In the genomic region with DNA sequence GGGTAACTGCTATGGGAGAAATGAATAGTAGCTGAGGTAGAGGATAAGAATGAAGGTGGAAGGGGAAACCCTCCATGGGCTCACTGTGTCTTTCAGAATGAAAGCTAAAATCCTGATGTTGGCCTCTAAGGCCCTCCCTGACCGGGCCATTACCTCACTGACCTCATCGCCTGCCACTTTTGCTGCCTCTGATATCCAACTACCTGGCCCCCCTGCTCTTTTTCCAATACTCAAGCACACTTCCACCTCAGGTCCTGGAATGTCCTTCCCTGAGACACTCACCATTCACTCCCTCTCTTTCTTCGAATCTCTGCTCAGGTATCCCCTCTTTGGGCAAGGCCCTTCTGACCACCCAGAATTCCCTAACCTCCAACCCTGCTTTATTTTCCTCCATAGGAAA, we compare ENCODE assay signal across 17 cellular contexts. TPM values are rescaled to one million over a fixed set of nuclear protein-coding genes. Genes with fewer than 3 reads are reported as not detected.
DNase-seq lines count a peak whose midpoint lies in the region; ATAC-seq and FAIRE-seq lines count a peak whose summit lies in the region.
"Had no signal": no experiment of that assay in that cellular context is flagged by ENCODE, and none has a peak within 500 bp of the region (broad histone marks: within the 10 kb centered on the region; RNA-seq: fewer than 3 reads in every experiment).

No MANE protein-coding gene starts in this region.

- peak overlapping the region; percentile 32 for H2BK12ac ChIP-seq in trophoblast cell (ENCODE audit: low read length)

- peak overlapping the region; percentile 100 for H3K27ac Mint-ChIP-seq in activated CD4-positive, alpha-beta T cell treated with anti-CD3 and anti-CD28 coated beads, Interleukin-2, amount 10 ng/mL, durations not matched to agents 24 days and 14 days
- peak overlapping the region; percentile 67 to 89 (median 80) for H3K27ac Mint-ChIP-seq in IgD-negative memory B cell
- H3K27ac Mint-ChIP-seq in activated naive CD8-positive, alpha-beta T cell treated with anti-CD3 and anti-CD28 coated beads for 36 hours = peak overlapping the region; percentile 98

- no peak for FAIRE-seq in small intestine (lab: Jason Lieb, UNC)
- FAIRE-seq: keratinocyte, RCC 7860 had no signal

- H3K23ac ChIP-seq in trophoblast cell (ENCODE audit: low read length) = no peak overlapping the region

- peaks cover 37% of the 10 kb centered on the region for H3K36me3 Mint-ChIP-seq in activated CD4-positive, alpha-beta T cell treated with anti-CD3 and anti-CD28 coated beads, Interleukin-2, amount 10 ng/mL, durations not matched to agents 24 days and 14 days (ENCODE audit: low read depth)
- H3K36me3 Mint-ChIP-seq in IgD-negative memory B cell = peaks cover 3% of the 10 kb centered on the region
- H3K36me3 Mint-ChIP-seq in activated naive CD8-positive, alpha-beta T cell treated with anti-CD3 and anti-CD28 coated beads for 36 hours = peaks cover 30% of the 10 kb centered on the region

- H3K4ac ChIP-seq in trophoblast cell (ENCODE audit: low read depth, low read length) = no peak overlapping the region

- H4K91ac ChIP-seq in trophoblast cell (ENCODE audit: low read depth, low read length) = peak overlapping the region; percentile 74

- peak; percentile 56 for DNase-seq in activated CD4-positive, alpha-beta T cell treated with anti-CD3 and anti-CD28 coated beads, Interleukin-2, amount 10 ng/mL, durations not matched to agents 24 days and 14 days
- no peak for DNase-seq in activated CD4-positive, alpha-beta T cell treated with anti-CD3 and anti-CD28 coated beads, Interleukin-2, amount 50 U/mL, for 4 hours
- no peak for DNase-seq in activated naive CD8-positive, alpha-beta T cell treated with anti-CD3 and anti-CD28 coated beads for 36 hours
- DNase-seq in trophoblast cell (peak; percentile 38 to 58), GM19238 (ENCODE audit: insufficient read length, low spot score) (no peak), small intestine (no peak)
- DNase-seq: COR-L47; head of caudate nucleus; NCI-H2107; stimulated activated CD4-positive, alpha-beta T cell treated with anti-CD3 and anti-CD28 coated beads, Interleukin-4, amount 100 ng/mL, for 24 hours; upper lobe of left lung had no signal

- WGBS in trophoblast cell (ENCODE audit: extremely low coverage, insufficient coverage, insufficient read length) = no CpG with 5 or more reads among the region's 3 CpGs
- WGBS in small intestine, 3 donors = 78 to 92% (median 83%) methylated on average over 3 of the region's 3 CpGs

- no peak overlapping the region for H2AFZ ChIP-seq in trophoblast cell (ENCODE audit: insufficient read depth, low read length, poor library complexity)

- peak overlapping the region; percentile 53 for H2AK5ac ChIP-seq in trophoblast cell (ENCODE audit: low read length)

- H2BK120ac ChIP-seq in trophoblast cell (ENCODE audit: insufficient read depth, low read length, poor library complexity) = peak overlapping the region; percentile 84

- no peak overlapping the region for H3K9ac ChIP-seq in trophoblast cell (ENCODE audit: low read length)

- H3K27ac ChIP-seq in trophoblast cell (ENCODE audit: low read depth, low read length) = peak overlapping the region; percentile 71
- H3K27ac ChIP-seq in small intestine (ENCODE audit: low read depth in 1 of 2, low read length in 1 of 2) = peak overlapping the region in 1 of 2 donors; percentile 24

- H3K27me3 ChIP-seq in trophoblast cell (ENCODE audit: insufficient read depth, low read length) (no peaks in the 10 kb centered on the region), small intestine (ENCODE audit: control insufficient read depth in 2 of 2, insufficient read depth in 2 of 2, low read length in 2 of 2) (no peaks in the 10 kb centered on the region)
- H3K27me3 ChIP-seq: upper lobe of left lung had no signal

- no peaks in the 10 kb centered on the region for H3K9me3 Mint-ChIP-seq in activated CD4-positive, alpha-beta T cell treated with anti-CD3 and anti-CD28 coated beads, Interleukin-2, amount 10 ng/mL, durations not matched to agents 24 days and 14 days
- H3K9me3 Mint-ChIP-seq in IgD-negative memory B cell = no peaks in the 10 kb centered on the region
- H3K9me3 Mint-ChIP-seq in activated naive CD8-positive, alpha-beta T cell treated with anti-CD3 and anti-CD28 coated beads for 36 hours = no peaks in the 10 kb centered on the region

- peaks cover 58% of the 10 kb centered on the region for H3K4me1 Mint-ChIP-seq in activated CD4-positive, alpha-beta T cell treated with anti-CD3 and anti-CD28 coated beads, Interleukin-2, amount 10 ng/mL, durations not matched to agents 24 days and 14 days
- peaks cover 50 to 59% (median 56%) of the 10 kb centered on the region in 3 donors for H3K4me1 Mint-ChIP-seq in IgD-negative memory B cell
- H3K4me1 Mint-ChIP-seq in activated naive CD8-positive, alpha-beta T cell treated with anti-CD3 and anti-CD28 coated beads for 36 hours = peaks cover 62% of the 10 kb centered on the region

- peak overlapping the region; percentile 100 for H3K4me3 Mint-ChIP-seq in activated CD4-positive, alpha-beta T cell treated with anti-CD3 and anti-CD28 coated beads, Interleukin-2, amount 10 ng/mL, durations not matched to agents 24 days and 14 days
- H3K4me3 Mint-ChIP-seq in IgD-negative memory B cell = peak overlapping the region in 3 of 4 donors; percentile 42 to 91 (median 77)
- no peak overlapping the region for H3K4me3 Mint-ChIP-seq in activated naive CD8-positive, alpha-beta T cell treated with anti-CD3 and anti-CD28 coated beads for 36 hours

- no peaks in the 10 kb centered on the region for H3K9me3 ChIP-seq in trophoblast cell (ENCODE audit: insufficient read depth, low read depth, low read length)
- no peaks in the 10 kb centered on the region for H3K9me3 ChIP-seq in small intestine (ENCODE audit: control insufficient read depth, low read depth)
- H3K9me3 ChIP-seq: HAP-1, upper lobe of left lung had no signal

- peak overlapping the region; percentile 83 for H2BK5ac ChIP-seq in trophoblast cell (ENCODE audit: low read depth, low read length, poor library complexity)

- peak overlapping the region; percentile 22 for H4K8ac ChIP-seq in trophoblast cell (ENCODE audit: low read depth, low read length)

- peak overlapping the region; percentile 20 for H3K14ac ChIP-seq in trophoblast cell (ENCODE audit: low read length)

- no peak overlapping the region for H3K18ac ChIP-seq in trophoblast cell (ENCODE audit: low read length)

- peaks cover 5% of the 10 kb centered on the region for H3K79me2 ChIP-seq in trophoblast cell (ENCODE audit: control insufficient read depth, insufficient read depth, low read length, poor library complexity)

- no peaks in the 10 kb centered on the region for H3K27me3 Mint-ChIP-seq in activated CD4-positive, alpha-beta T cell treated with anti-CD3 and anti-CD28 coated beads, Interleukin-2, amount 10 ng/mL, durations not matched to agents 24 days and 14 days
- H3K27me3 Mint-ChIP-seq in IgD-negative memory B cell = no peaks in the 10 kb centered on the region
- H3K27me3 Mint-ChIP-seq in activated naive CD8-positive, alpha-beta T cell treated with anti-CD3 and anti-CD28 coated beads for 36 hours = no peaks in the 10 kb centered on the region

- intact Hi-C loops in activated CD4-positive, alpha-beta T cell treated with anti-CD3 and anti-CD28 coated beads, Interleukin-2, amount 10 ng/mL, durations not matched to agents 24 days and 14 days (cut with micrococcal nuclease) = loop anchor here (5.0 kb wide), 2 partner anchors 34 to 399 kb away; no protein-coding TSS in a partner anchor

- no peak for ATAC-seq in HG02981 (IDR thresholded peaks at IDR 0.05; ENCODE audit: unreplicated experiment)

- H3K36me3 ChIP-seq in trophoblast cell (ENCODE audit: control insufficient read depth in 1 of 2, insufficient read depth in 2 of 2, low read length in 2 of 2) (no peaks in the 10 kb centered on the region), small intestine (ENCODE audit: control insufficient read depth in 2 of 2, insufficient read depth in 2 of 2, low read length in 2 of 2) (no peaks in the 10 kb centered on the region)
- H3K36me3 ChIP-seq: HAP-1, upper lobe of left lung had no signal

- H3K79me1 ChIP-seq in trophoblast cell (ENCODE audit: low read length) = peaks cover 14% of the 10 kb centered on the region

- no peak overlapping the region for H4K12ac ChIP-seq in trophoblast cell (ENCODE audit: low read depth, low read length)

- peaks cover 17 to 18% of the 10 kb centered on the region in 2 experiments for H3K4me1 ChIP-seq in trophoblast cell (ENCODE audit: control insufficient read depth in 1 of 2, insufficient read depth in 2 of 2, low read length in 2 of 2)
- peaks cover 9 to 17% of the 10 kb centered on the region in 2 donors for H3K4me1 ChIP-seq in small intestine (ENCODE audit: control insufficient read depth in 2 of 2, insufficient read depth in 1 of 2, low read depth in 1 of 2, low read length in 1 of 2)
- H3K4me1 ChIP-seq: HAP-1 had no signal

- no peak overlapping the region for H3K4me2 ChIP-seq in trophoblast cell (ENCODE audit: low read length)

- no peak overlapping the region for H3K4me3 ChIP-seq in trophoblast cell (ENCODE audit: low read depth, low read length)
- no peak overlapping the region for H3K4me3 ChIP-seq in small intestine (ENCODE audit: low read depth in 1 of 2, low read length in 2 of 2)
- H3K4me3 ChIP-seq: HAP-1, upper lobe of left lung had no signal

RNA-seq across cellular contexts. Expression of gene BATF, which starts 1.4 kb away (rescaled TPM):
- total RNA-seq in activated CD4-positive, alpha-beta T cell treated with anti-CD3 and anti-CD28 coated beads, Interleukin-2, amount 10 ng/mL, durations not matched to agents 24 days and 14 days = 175 and 178 TPM in 2 replicates
- 21.9 TPM for polyA plus RNA-seq in IgD-negative memory B cell
- 10 to 100 TPM; 46.2 to 47.9 TPM for total RNA-seq in activated naive CD8-positive, alpha-beta T cell treated with anti-CD3 and anti-CD28 coated beads for 36 hours
- 1.9 and 2.2 TPM in 2 replicates for polyA plus RNA-seq in trophoblast cell (2013)
- 1 to 10 TPM; 4.0 to 5.9 (median 5.4) TPM for polyA plus RNA-seq in small intestine
- total RNA-seq: A673 had no signal
- polyA plus RNA-seq: keratinocyte had no signal

RNA-seq across cellular contexts. Expression of gene FLVCR2, which starts 57.6 kb away (rescaled TPM):
- 3.6 and 5.4 TPM in 2 replicates for total RNA-seq in activated CD4-positive, alpha-beta T cell treated with anti-CD3 and anti-CD28 coated beads, Interleukin-2, amount 10 ng/mL, durations not matched to agents 24 days and 14 days
- polyA plus RNA-seq in IgD-negative memory B cell = 0.29 TPM
- under 1 TPM; 0.64 to 0.78 TPM for total RNA-seq in activated naive CD8-positive, alpha-beta T cell treated with anti-CD3 and anti-CD28 coated beads for 36 hours
- polyA plus RNA-seq in trophoblast cell (2013) = 23.1 and 26.4 TPM in 2 replicates
- 10 to 100 TPM; 12.8 to 29.7 (median 21.3) TPM for polyA plus RNA-seq in small intestine

Comparison
In these comparisons a context has a peak if more than half of its experiments do, and no peak if none do; other contexts are left out.
1. DNase-seq: peak in activated CD4-positive, alpha-beta T cell treated with anti-CD3 and anti-CD28 coated beads, Interleukin-2, amount 10 ng/mL, durations not matched to agents 24 days and 14 days (single experiment) and trophoblast cell (2 of 2); none in activated CD4-positive, alpha-beta T cell treated with anti-CD3 and anti-CD28 coated beads, Interleukin-2, amount 50 U/mL, for 4 hours (0 of 2), activated naive CD8-positive, alpha-beta T cell treated with anti-CD3 and anti-CD28 coated beads for 36 hours (single experiment), GM19238 (single experiment) and small intestine (single experiment).
2. Peak in every context shown above with its lines, with median percentiles within 50 percentile points of each other: H3K27ac Mint-ChIP-seq.